In the genomic region with DNA sequence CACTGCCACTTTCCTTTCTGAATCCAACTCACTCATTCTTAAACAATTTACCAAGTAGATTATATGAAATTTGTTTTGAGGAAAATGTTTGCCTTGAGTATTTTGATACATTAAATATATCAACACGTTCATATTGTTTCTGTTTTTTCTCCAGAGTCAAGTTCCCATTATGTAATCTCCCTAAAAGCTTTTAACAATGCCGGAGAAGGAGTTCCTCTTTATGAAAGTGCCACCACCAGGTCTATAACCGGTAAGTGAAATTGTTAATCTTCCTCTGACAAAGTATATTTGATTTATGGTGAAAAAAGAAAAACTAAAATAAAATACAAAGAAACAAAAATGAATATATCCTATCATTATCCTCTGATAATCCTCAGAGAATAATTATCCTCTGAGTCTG, we compare ENCODE assay signal across 23 cellular contexts.
"Had no signal": no experiment of that assay in that cellular context is flagged by ENCODE, and none has a peak within 500 bp of the region (broad histone marks: within the 10 kb centered on the region; RNA-seq: fewer than 3 reads in every experiment).

No MANE protein-coding gene starts in this region.

- DNase-seq: activated B cell treated with CpG ODN at 0.5 μM for 24 hours; activated CD4-positive, alpha-beta T cell treated with anti-CD3 and anti-CD28 coated beads for 48 hours; activated CD4-positive, alpha-beta T cell treated with anti-CD3 and anti-CD28 coated beads, Interleukin-2, amount 50 U/mL, for 1 hour; activated CD4-positive, alpha-beta T cell treated with anti-CD3 and anti-CD28 coated beads, Interleukin-2, amount 50 U/mL, for 48 hours; activated CD8-positive, alpha-beta memory T cell treated with anti-CD3 and anti-CD28 coated beads for 24 hours; activated CD8-positive, alpha-beta T cell treated with anti-CD3 and anti-CD28 coated beads for 36 hours; activated effector memory CD4-positive, alpha-beta T cell treated with Interleukin-2 at 50 U/mL for 16 hours; activated gamma-delta T cell treated with Interleukin-2 at 50 U/mL for 16 hours; activated naive CD4-positive, alpha-beta T cell treated with anti-CD3 and anti-CD28 coated beads, Interleukin-2, amount 50 U/mL, for 16 hours; activated naive CD4-positive, alpha-beta T cell treated with Interleukin-2 at 50 U/mL for 16 hours; activated T-cell treated with anti-CD3 and anti-CD28 coated beads, Interleukin-2, amount 50 U/mL, for 4 hours; amniotic stem cell; aorta; body of pancreas; caudate nucleus; cortex of kidney; dermis blood vessel endothelial cell; effector CD4-positive, alpha-beta T cell; esophagus squamous epithelium; foreskin melanocyte; heart right ventricle; T1000; WERI-Rb-1 had no signal
